Comparison of ENCODE assay signal across 1 cellular context in the genomic region with DNA sequence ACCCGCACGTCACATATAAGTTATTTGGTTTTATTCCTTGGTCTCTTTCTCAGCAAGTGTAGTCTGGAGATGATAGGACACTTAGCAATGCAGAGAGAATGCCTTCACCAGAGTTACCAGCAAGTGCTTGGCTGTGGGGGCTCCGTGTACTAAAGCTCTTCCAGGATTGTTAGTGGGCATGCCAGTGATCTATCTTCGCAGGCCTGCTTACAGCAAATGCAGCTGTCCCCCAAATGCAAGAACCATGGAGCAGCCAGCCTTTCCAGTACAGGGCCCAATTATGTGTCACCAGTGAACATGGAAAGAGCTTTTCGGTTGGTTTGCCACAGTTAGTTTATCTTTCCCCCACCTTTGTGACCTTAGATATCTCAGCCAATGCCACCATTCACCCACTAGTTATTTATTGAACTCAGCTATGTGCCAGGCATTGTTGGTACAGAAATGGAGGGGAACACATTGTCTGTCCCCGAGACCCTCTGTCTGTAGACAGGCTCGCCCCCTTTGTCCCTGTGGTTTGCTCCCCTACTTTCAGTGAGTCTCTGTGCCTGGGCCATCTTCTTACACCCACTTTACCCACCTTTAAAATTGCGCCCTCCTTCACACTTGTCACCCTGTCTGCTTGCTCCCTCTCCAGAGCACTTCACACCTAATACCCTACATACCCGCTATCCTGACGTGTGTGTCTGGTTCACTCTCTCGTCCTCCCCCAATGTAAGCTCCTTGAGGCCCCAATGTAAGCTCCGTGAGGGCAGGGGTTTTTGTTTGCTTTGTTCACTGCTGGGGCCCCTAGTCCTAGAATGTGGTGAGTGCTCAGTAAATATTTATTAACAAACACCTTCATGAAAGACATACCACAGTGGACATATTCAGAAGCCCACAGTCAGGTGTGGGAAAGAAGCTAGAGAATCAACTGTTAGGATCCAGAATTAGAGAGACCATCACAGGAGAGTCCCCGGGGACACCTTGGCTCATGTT.
TF ChIP-seq lines count a peak whose summit lies in the region.

No MANE protein-coding gene starts in this region.

TF ChIP-seq in HepG2, 621 proteins besides CTCF, POLR2A, EP300 and RAD21 (continues in another document):
- TF ChIP-seq, protein P1, sequence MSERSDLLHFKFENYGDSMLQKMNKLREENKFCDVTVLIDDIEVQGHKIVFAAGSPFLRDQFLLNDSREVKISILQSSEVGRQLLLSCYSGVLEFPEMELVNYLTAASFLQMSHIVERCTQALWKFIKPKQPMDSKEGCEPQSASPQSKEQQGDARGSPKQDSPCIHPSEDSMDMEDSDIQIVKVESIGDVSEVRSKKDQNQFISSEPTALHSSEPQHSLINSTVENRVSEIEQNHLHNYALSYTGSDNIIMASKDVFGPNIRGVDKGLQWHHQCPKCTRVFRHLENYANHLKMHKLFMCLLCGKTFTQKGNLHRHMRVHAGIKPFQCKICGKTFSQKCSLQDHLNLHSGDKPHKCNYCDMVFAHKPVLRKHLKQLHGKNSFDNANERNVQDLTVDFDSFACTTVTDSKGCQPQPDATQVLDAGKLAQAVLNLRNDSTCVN (CRISPR knock-in tag; IDR thresholded peaks at IDR 0.05; ENCODE audit: borderline replicate concordance) = no peak
- TF ChIP-seq KAT8 (CRISPR knock-in tag; IDR thresholded peaks at IDR 0.05) (no peak), MBD4 (IDR thresholded peaks at IDR 0.05; ENCODE audit: borderline replicate concordance, low read length) (no peak), SMAD1 (CRISPR knock-in tag; IDR thresholded peaks at IDR 0.05; ENCODE audit: borderline replicate concordance, low read depth) (no peak), DMAP1 (CRISPR knock-in tag; IDR thresholded peaks at IDR 0.05) (no peak), ARNT2 (CRISPR knock-in tag; IDR thresholded peaks at IDR 0.05; ENCODE audit: low read depth) (no peak), ZFP90 (CRISPR knock-in tag; IDR thresholded peaks at IDR 0.05; ENCODE audit: borderline replicate concordance) (no peak), ZNF570 (CRISPR knock-in tag; IDR thresholded peaks at IDR 0.05; ENCODE audit: borderline replicate concordance) (no peak), CCAR2 (optimal IDR thresholded peaks at IDR 0.05; ENCODE audit: low read depth, low read length) (peak; percentile 61), GLI4 (CRISPR knock-in tag; IDR thresholded peaks at IDR 0.05; ENCODE audit: borderline replicate concordance) (no peak), RBM39 (IDR thresholded peaks at IDR 0.05; ENCODE audit: low read depth, low read length, poor library complexity, severe bottlenecking) (no peak), EEA1 (CRISPR knock-in tag; IDR thresholded peaks at IDR 0.05; ENCODE audit: borderline replicate concordance) (no peak), ZNF776 (CRISPR knock-in tag; IDR thresholded peaks at IDR 0.05) (no peak), HNRNPLL (IDR thresholded peaks at IDR 0.05; ENCODE audit: low read depth, low read length, poor library complexity, severe bottlenecking) (no peak), NFE2 (CRISPR knock-in tag; IDR thresholded peaks at IDR 0.05) (no peak), KLF13 (CRISPR knock-in tag; IDR thresholded peaks at IDR 0.05) (no peak), ATM (IDR thresholded peaks at IDR 0.05; ENCODE audit: borderline replicate concordance) (no peak)
- TF ChIP-seq, protein P2, sequence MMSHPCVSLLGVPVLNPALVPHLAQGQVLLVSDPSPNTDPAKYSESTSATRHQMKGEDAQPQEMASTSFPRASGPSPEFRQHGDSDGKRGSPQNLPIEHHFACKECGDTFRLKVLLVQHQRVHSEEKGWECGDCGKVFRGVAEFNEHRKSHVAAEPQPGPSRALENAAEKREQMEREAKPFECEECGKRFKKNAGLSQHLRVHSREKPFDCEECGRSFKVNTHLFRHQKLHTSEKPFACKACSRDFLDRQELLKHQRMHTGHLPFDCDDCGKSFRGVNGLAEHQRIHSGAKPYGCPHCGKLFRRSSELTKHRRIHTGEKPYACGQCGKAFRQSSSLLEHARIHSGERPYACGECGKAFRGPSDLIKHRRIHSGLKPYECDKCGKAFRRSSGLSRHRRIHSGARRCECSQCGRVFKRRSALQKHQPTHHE (CRISPR knock-in tag; IDR thresholded peaks at IDR 0.05; ENCODE audit: borderline replicate concordance) = no peak
- TF ChIP-seq, protein P3, sequence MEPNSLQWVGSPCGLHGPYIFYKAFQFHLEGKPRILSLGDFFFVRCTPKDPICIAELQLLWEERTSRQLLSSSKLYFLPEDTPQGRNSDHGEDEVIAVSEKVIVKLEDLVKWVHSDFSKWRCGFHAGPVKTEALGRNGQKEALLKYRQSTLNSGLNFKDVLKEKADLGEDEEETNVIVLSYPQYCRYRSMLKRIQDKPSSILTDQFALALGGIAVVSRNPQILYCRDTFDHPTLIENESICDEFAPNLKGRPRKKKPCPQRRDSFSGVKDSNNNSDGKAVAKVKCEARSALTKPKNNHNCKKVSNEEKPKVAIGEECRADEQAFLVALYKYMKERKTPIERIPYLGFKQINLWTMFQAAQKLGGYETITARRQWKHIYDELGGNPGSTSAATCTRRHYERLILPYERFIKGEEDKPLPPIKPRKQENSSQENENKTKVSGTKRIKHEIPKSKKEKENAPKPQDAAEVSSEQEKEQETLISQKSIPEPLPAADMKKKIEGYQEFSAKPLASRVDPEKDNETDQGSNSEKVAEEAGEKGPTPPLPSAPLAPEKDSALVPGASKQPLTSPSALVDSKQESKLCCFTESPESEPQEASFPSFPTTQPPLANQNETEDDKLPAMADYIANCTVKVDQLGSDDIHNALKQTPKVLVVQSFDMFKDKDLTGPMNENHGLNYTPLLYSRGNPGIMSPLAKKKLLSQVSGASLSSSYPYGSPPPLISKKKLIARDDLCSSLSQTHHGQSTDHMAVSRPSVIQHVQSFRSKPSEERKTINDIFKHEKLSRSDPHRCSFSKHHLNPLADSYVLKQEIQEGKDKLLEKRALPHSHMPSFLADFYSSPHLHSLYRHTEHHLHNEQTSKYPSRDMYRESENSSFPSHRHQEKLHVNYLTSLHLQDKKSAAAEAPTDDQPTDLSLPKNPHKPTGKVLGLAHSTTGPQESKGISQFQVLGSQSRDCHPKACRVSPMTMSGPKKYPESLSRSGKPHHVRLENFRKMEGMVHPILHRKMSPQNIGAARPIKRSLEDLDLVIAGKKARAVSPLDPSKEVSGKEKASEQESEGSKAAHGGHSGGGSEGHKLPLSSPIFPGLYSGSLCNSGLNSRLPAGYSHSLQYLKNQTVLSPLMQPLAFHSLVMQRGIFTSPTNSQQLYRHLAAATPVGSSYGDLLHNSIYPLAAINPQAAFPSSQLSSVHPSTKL (CRISPR knock-in tag; IDR thresholded peaks at IDR 0.05) = peak; percentile 47
- TF ChIP-seq, protein P4, sequence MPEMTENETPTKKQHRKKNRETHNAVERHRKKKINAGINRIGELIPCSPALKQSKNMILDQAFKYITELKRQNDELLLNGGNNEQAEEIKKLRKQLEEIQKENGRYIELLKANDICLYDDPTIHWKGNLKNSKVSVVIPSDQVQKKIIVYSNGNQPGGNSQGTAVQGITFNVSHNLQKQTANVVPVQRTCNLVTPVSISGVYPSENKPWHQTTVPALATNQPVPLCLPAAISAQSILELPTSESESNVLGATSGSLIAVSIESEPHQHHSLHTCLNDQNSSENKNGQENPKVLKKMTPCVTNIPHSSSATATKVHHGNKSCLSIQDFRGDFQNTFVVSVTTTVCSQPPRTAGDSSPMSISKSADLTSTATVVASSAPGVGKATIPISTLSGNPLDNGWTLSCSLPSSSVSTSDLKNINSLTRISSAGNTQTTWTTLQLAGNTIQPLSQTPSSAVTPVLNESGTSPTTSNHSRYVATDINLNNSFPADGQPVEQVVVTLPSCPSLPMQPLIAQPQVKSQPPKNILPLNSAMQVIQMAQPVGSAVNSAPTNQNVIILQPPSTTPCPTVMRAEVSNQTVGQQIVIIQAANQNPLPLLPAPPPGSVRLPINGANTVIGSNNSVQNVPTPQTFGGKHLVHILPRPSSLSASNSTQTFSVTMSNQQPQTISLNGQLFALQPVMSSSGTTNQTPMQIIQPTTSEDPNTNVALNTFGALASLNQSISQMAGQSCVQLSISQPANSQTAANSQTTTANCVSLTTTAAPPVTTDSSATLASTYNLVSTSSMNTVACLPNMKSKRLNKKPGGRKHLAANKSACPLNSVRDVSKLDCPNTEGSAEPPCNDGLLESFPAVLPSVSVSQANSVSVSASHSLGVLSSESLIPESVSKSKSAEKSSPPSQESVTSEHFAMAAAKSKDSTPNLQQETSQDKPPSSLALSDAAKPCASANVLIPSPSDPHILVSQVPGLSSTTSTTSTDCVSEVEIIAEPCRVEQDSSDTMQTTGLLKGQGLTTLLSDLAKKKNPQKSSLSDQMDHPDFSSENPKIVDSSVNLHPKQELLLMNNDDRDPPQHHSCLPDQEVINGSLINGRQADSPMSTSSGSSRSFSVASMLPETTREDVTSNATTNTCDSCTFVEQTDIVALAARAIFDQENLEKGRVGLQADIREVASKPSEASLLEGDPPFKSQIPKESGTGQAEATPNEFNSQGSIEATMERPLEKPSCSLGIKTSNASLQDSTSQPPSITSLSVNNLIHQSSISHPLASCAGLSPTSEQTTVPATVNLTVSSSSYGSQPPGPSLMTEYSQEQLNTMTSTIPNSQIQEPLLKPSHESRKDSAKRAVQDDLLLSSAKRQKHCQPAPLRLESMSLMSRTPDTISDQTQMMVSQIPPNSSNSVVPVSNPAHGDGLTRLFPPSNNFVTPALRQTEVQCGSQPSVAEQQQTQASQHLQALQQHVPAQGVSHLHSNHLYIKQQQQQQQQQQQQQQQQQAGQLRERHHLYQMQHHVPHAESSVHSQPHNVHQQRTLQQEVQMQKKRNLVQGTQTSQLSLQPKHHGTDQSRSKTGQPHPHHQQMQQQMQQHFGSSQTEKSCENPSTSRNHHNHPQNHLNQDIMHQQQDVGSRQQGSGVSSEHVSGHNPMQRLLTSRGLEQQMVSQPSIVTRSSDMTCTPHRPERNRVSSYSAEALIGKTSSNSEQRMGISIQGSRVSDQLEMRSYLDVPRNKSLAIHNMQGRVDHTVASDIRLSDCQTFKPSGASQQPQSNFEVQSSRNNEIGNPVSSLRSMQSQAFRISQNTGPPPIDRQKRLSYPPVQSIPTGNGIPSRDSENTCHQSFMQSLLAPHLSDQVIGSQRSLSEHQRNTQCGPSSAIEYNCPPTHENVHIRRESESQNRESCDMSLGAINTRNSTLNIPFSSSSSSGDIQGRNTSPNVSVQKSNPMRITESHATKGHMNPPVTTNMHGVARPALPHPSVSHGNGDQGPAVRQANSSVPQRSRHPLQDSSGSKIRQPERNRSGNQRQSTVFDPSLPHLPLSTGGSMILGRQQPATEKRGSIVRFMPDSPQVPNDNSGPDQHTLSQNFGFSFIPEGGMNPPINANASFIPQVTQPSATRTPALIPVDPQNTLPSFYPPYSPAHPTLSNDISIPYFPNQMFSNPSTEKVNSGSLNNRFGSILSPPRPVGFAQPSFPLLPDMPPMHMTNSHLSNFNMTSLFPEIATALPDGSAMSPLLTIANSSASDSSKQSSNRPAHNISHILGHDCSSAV (CRISPR knock-in tag; IDR thresholded peaks at IDR 0.05; ENCODE audit: borderline replicate concordance) = no peak
- TF ChIP-seq, protein P5, sequence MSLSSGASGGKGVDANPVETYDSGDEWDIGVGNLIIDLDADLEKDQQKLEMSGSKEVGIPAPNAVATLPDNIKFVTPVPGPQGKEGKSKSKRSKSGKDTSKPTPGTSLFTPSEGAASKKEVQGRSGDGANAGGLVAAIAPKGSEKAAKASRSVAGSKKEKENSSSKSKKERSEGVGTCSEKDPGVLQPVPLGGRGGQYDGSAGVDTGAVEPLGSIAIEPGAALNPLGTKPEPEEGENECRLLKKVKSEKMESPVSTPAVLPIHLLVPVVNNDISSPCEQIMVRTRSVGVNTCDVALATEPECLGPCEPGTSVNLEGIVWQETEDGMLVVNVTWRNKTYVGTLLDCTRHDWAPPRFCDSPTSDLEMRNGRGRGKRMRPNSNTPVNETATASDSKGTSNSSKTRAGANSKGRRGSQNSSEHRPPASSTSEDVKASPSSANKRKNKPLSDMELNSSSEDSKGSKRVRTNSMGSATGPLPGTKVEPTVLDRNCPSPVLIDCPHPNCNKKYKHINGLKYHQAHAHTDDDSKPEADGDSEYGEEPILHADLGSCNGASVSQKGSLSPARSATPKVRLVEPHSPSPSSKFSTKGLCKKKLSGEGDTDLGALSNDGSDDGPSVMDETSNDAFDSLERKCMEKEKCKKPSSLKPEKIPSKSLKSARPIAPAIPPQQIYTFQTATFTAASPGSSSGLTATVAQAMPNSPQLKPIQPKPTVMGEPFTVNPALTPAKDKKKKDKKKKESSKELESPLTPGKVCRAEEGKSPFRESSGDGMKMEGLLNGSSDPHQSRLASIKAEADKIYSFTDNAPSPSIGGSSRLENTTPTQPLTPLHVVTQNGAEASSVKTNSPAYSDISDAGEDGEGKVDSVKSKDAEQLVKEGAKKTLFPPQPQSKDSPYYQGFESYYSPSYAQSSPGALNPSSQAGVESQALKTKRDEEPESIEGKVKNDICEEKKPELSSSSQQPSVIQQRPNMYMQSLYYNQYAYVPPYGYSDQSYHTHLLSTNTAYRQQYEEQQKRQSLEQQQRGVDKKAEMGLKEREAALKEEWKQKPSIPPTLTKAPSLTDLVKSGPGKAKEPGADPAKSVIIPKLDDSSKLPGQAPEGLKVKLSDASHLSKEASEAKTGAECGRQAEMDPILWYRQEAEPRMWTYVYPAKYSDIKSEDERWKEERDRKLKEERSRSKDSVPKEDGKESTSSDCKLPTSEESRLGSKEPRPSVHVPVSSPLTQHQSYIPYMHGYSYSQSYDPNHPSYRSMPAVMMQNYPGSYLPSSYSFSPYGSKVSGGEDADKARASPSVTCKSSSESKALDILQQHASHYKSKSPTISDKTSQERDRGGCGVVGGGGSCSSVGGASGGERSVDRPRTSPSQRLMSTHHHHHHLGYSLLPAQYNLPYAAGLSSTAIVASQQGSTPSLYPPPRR (CRISPR knock-in tag; IDR thresholded peaks at IDR 0.05; ENCODE audit: borderline replicate concordance) = peak; percentile 54; the same call in 1 of the 2 replicates
- TF ChIP-seq, protein P6, sequence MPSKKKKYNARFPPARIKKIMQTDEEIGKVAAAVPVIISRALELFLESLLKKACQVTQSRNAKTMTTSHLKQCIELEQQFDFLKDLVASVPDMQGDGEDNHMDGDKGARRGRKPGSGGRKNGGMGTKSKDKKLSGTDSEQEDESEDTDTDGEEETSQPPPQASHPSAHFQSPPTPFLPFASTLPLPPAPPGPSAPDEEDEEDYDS (CRISPR knock-in tag; IDR thresholded peaks at IDR 0.05) = no peak
- TF ChIP-seq, protein P7, sequence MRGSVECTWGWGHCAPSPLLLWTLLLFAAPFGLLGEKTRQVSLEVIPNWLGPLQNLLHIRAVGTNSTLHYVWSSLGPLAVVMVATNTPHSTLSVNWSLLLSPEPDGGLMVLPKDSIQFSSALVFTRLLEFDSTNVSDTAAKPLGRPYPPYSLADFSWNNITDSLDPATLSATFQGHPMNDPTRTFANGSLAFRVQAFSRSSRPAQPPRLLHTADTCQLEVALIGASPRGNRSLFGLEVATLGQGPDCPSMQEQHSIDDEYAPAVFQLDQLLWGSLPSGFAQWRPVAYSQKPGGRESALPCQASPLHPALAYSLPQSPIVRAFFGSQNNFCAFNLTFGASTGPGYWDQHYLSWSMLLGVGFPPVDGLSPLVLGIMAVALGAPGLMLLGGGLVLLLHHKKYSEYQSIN (CRISPR knock-in tag; IDR thresholded peaks at IDR 0.05; ENCODE audit: borderline replicate concordance) = no peak
- TF ChIP-seq, protein P8, sequence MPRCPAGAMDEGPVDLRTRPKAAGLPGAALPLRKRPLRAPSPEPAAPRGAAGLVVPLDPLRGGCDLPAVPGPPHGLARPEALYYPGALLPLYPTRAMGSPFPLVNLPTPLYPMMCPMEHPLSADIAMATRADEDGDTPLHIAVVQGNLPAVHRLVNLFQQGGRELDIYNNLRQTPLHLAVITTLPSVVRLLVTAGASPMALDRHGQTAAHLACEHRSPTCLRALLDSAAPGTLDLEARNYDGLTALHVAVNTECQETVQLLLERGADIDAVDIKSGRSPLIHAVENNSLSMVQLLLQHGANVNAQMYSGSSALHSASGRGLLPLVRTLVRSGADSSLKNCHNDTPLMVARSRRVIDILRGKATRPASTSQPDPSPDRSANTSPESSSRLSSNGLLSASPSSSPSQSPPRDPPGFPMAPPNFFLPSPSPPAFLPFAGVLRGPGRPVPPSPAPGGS (CRISPR knock-in tag; IDR thresholded peaks at IDR 0.05) = no peak
